Comparison of ENCODE assay signal across 1 cellular context in genomic region chr5:403995-404394, GRCh38.
TF ChIP-seq lines count a peak whose summit lies in the region.

No MANE protein-coding gene starts in this region.

TF ChIP-seq in IMR-90, 13 proteins besides CTCF, POLR2A, EP300 and RAD21:
- TF ChIP-seq FOS (IDR thresholded peaks at IDR 0.05; ENCODE audit: low read depth, low read length) = no peak
- TF ChIP-seq BHLHE40 (IDR thresholded peaks at IDR 0.05; ENCODE audit: low read depth, low read length) = no peak
- TF ChIP-seq CEBPB (IDR thresholded peaks at IDR 0.05; ENCODE audit: low read depth, low read length) = no peak
- TF ChIP-seq CHD1 (IDR thresholded peaks at IDR 0.05; ENCODE audit: low read depth, low read length) = no peak
- TF ChIP-seq, protein P1, sequence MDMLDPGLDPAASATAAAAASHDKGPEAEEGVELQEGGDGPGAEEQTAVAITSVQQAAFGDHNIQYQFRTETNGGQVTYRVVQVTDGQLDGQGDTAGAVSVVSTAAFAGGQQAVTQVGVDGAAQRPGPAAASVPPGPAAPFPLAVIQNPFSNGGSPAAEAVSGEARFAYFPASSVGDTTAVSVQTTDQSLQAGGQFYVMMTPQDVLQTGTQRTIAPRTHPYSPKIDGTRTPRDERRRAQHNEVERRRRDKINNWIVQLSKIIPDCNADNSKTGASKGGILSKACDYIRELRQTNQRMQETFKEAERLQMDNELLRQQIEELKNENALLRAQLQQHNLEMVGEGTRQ (IDR thresholded peaks at IDR 0.05; ENCODE audit: low read depth, low read length) = no peak
- no peak for TF ChIP-seq NFE2L2 (IDR thresholded peaks at IDR 0.05; ENCODE audit: low read depth, low read length)
- TF ChIP-seq SMC3 (IDR thresholded peaks at IDR 0.05; ENCODE audit: low read depth, low read length) = no peak
- no peak for TF ChIP-seq RCOR1 (IDR thresholded peaks at IDR 0.05; ENCODE audit: insufficient replicate concordance, low read length)
- TF ChIP-seq MXI1 (IDR thresholded peaks at IDR 0.05; ENCODE audit: borderline replicate concordance, low read depth, low read length) = no peak
- no peak for TF ChIP-seq RFX5 (IDR thresholded peaks at IDR 0.05; ENCODE audit: low read depth, low read length)
- no peak for TF ChIP-seq MAFK (IDR thresholded peaks at IDR 0.05; ENCODE audit: low read depth, low read length)
- TF ChIP-seq MAZ (IDR thresholded peaks at IDR 0.05; ENCODE audit: borderline replicate concordance, low read depth, low read length) = no peak
- TF ChIP-seq ELK1 (IDR thresholded peaks at IDR 0.05; ENCODE audit: borderline replicate concordance, low read depth, low read length) = no peak
